Comparison of ENCODE assay signal across 20 cellular contexts in genomic region chr4:94665500-94666398, GRCh38.
A peak's percentile ranks its signal among the peaks of the same experiment; 100 is the strongest.
DNase-seq lines count a peak whose midpoint lies in the region; ATAC-seq and TF ChIP-seq lines count a peak whose summit lies in the region.
"Had no signal": no experiment of that assay in that cellular context is flagged by ENCODE, and none has a peak within 500 bp of the region (broad histone marks: within the 10 kb centered on the region; RNA-seq: fewer than 3 reads in every experiment).

No MANE protein-coding gene starts in this region.

- in situ Hi-C loops in IMR-90 (cut with MboI; ENCODE audit: low sequenced_read_pairs): no loop called here

- no peak overlapping the region for H3K18ac ChIP-seq in IMR-90 (ENCODE audit: low read depth, low read length)

- peak; percentile 27 for DNase-seq in COR-L47 (lab: John Stamatoyannopoulos, UW)
- DNase-seq in IMR-90: no peak
- peak; percentile 22 for DNase-seq in astrocyte of the hippocampus (ENCODE audit: low read depth, low spot score)
- no peak for DNase-seq in osteoblast (ENCODE audit: insufficient read length, low spot score, missing footprints)
- no peak for DNase-seq in GDM1 (lab: John Stamatoyannopoulos, UW)
- no peak for DNase-seq in NCI-H446 treated with DMSO at 0.1 percent for 48 hours (lab: John Stamatoyannopoulos, UW)
- DNase-seq: activated CD8-positive, alpha-beta memory T cell treated with anti-CD3 and anti-CD28 coated beads, Interleukin-2, amount 50 U/mL, for 48 hours; activated naive CD8-positive, alpha-beta T cell treated with anti-CD3 and anti-CD28 coated beads, Interleukin-2, amount 10 ng/mL, durations not matched to agents 7 days and 5 days; CD4-positive, CD25-positive, alpha-beta regulatory T cell; endodermal cell; HFFc6; Kasumi-1; left cardiac atrium; natural killer cell; NCI-H2107; posterior cingulate gyrus; SK-N-SH; upper lobe of right lung had no signal

- H3K23ac ChIP-seq in IMR-90 (ENCODE audit: low read depth, low read length): no peak overlapping the region

- H3K27me3 ChIP-seq in IMR-90 (ENCODE audit: control insufficient read depth, insufficient read depth, low read length) (no peaks in the 10 kb centered on the region), osteoblast (ENCODE audit: insufficient read depth, low read length) (no peaks in the 10 kb centered on the region)
- H3K27me3 ChIP-seq: upper lobe of right lung had no signal

- no peak for TF ChIP-seq POLR2A in IMR-90 (IDR thresholded peaks at IDR 0.05; ENCODE audit: low read depth, low read length)

- no peak overlapping the region for H2BK120ac ChIP-seq in IMR-90 (ENCODE audit: low read depth, low read length)

- H2BK15ac ChIP-seq in IMR-90 (ENCODE audit: low read depth, low read length): no peak overlapping the region

- no peak overlapping the region for H3K4me2 ChIP-seq in IMR-90 (ENCODE audit: low read depth, low read length)
- H3K4me2 ChIP-seq in osteoblast (ENCODE audit: insufficient read depth, low read length): no peak overlapping the region
- H3K4me2 ChIP-seq: SK-N-SH had no signal

- H3K4me1 ChIP-seq in IMR-90 (ENCODE audit: control insufficient read depth, insufficient read depth, low read length): no peaks in the 10 kb centered on the region
- peaks cover 9% of the 10 kb centered on the region for H3K4me1 ChIP-seq in osteoblast (ENCODE audit: insufficient read depth, low read length)
- H3K4me1 ChIP-seq: upper lobe of right lung had no signal

- no peak overlapping the region for H4K5ac ChIP-seq in IMR-90 (ENCODE audit: low read depth, low read length)

- peaks cover 1% of the 10 kb centered on the region; the same call in 1 of the 2 replicates for H3K36me3 ChIP-seq in IMR-90 (ENCODE audit: control insufficient read depth, insufficient read depth, low read length)
- peaks cover 57% of the 10 kb centered on the region for H3K36me3 ChIP-seq in osteoblast (ENCODE audit: insufficient read depth, low read length)

- H3K14ac ChIP-seq in IMR-90 (replicated peaks; ENCODE audit: low read depth, low read length): no peak overlapping the region

- no peak overlapping the region for H3K9ac ChIP-seq in IMR-90 (ENCODE audit: low read depth, low read length)
- H3K9ac ChIP-seq: SK-N-SH had no signal

- H2BK20ac ChIP-seq in IMR-90 (ENCODE audit: low read depth, low read length): no peak overlapping the region

- H3K27ac ChIP-seq in IMR-90 (ENCODE audit: insufficient read depth, low read length) (no peak overlapping the region), osteoblast (ENCODE audit: low read depth, low read length) (peak overlapping the region; percentile 15)
- H3K27ac ChIP-seq: RWPE1, upper lobe of right lung had no signal

- CTCF ChIA-PET in IMR-90 (lab: Yijun Ruan, JAX): no interaction called here

- intact Hi-C loops in IMR-90 (cut with micrococcal nuclease): no loop called here

- H2BK5ac ChIP-seq in IMR-90 (ENCODE audit: low read depth, low read length, poor library complexity, severe bottlenecking): no peak overlapping the region

- no peak overlapping the region for H3K56ac ChIP-seq in IMR-90 (ENCODE audit: extremely low read depth, insufficient read depth, low read length)

- no peak for TF ChIP-seq RAD21 in IMR-90 (IDR thresholded peaks at IDR 0.05; ENCODE audit: low read length)

- H3K9me3 ChIP-seq in IMR-90 (ENCODE audit: control insufficient read depth, insufficient read depth, low read length): no peaks in the 10 kb centered on the region
- no peaks in the 10 kb centered on the region for H3K9me3 ChIP-seq in osteoblast (ENCODE audit: low read depth, low read length)
- H3K9me3 ChIP-seq: SK-N-SH, upper lobe of right lung had no signal

- H3K4ac ChIP-seq in IMR-90 (ENCODE audit: low read depth, low read length): no peak overlapping the region

- no peak overlapping the region for H3K4me3 ChIP-seq in IMR-90 (ENCODE audit: insufficient read depth, low read depth, low read length)
- no peak overlapping the region for H3K4me3 ChIP-seq in osteoblast (ENCODE audit: insufficient read depth, low read length)
- H3K4me3 ChIP-seq: upper lobe of right lung had no signal

- no peak overlapping the region for H2AFZ ChIP-seq in IMR-90 (replicated peaks; ENCODE audit: low read length, poor library complexity)
- H2AFZ ChIP-seq in osteoblast (ENCODE audit: low read length): no peak overlapping the region

- no peaks in the 10 kb centered on the region for H3K79me2 ChIP-seq in osteoblast (ENCODE audit: insufficient read depth, low read length)

- H4K20me1 ChIP-seq in IMR-90 (ENCODE audit: insufficient read depth, low read length): no peaks in the 10 kb centered on the region
- H4K20me1 ChIP-seq in osteoblast (ENCODE audit: insufficient read depth, low read length): no peaks in the 10 kb centered on the region

- ATAC-seq in IMR-90 (ENCODE audit: low read depth): no peak
- ATAC-seq in HG02840 (IDR thresholded peaks at IDR 0.05; ENCODE audit: low FRiP score, unreplicated experiment): no peak
- ATAC-seq: left cardiac atrium, natural killer cell, upper lobe of right lung had no signal

- peaks cover 2 to 5% of the 10 kb centered on the region in 2 experiments; a peak in 2 of 4 replicates for H3K79me1 ChIP-seq in IMR-90 (ENCODE audit: low read depth in 1 of 2, low read length in 2 of 2)

- H2AK5ac ChIP-seq in IMR-90 (ENCODE audit: low read depth, low read length): no peak overlapping the region

- TF ChIP-seq CTCF in IMR-90 (conservative IDR thresholded peaks at IDR 0.05; ENCODE audit: low read depth, low read length) (no peak), osteoblast (IDR thresholded peaks at IDR 0.05; ENCODE audit: extremely low read depth, low read depth, low read length) (no peak)

- no CpG with 5 or more reads among the region's 3 CpGs for WGBS in IMR-90 (ENCODE audit: extremely low coverage in 2 of 2, insufficient read length in 1 of 2), 2 experiments

- no peak overlapping the region for H4K91ac ChIP-seq in IMR-90 (ENCODE audit: insufficient read depth, low read depth, low read length)

- no peaks in the 10 kb centered on the region for H3K9me1 ChIP-seq in IMR-90 (ENCODE audit: insufficient read depth, low read length)

- dilution Hi-C loops in IMR-90 (cut with HindIII; ENCODE audit: low sequenced_read_pairs, unreplicated experiment): no loop called here

- POLR2A ChIA-PET in IMR-90 (lab: Charles Lee; ENCODE audit: unreplicated experiment): no interaction called here

- BruUV-seq in IMR-90 (replicated peaks; lab: Mats Ljungman, UMichigan): TSS peak; percentile 53

- no peak overlapping the region for H2AK9ac ChIP-seq in IMR-90 (replicated peaks; ENCODE audit: low read depth, low read length, poor library complexity)

- no peak overlapping the region for H4K8ac ChIP-seq in IMR-90 (ENCODE audit: low read depth in 2 of 2, low read length in 2 of 2)

TF ChIP-seq in IMR-90, 13 proteins besides CTCF, POLR2A, EP300 and RAD21:
- TF ChIP-seq, protein P1, sequence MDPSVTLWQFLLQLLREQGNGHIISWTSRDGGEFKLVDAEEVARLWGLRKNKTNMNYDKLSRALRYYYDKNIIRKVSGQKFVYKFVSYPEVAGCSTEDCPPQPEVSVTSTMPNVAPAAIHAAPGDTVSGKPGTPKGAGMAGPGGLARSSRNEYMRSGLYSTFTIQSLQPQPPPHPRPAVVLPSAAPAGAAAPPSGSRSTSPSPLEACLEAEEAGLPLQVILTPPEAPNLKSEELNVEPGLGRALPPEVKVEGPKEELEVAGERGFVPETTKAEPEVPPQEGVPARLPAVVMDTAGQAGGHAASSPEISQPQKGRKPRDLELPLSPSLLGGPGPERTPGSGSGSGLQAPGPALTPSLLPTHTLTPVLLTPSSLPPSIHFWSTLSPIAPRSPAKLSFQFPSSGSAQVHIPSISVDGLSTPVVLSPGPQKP (IDR thresholded peaks at IDR 0.05; ENCODE audit: borderline replicate concordance, low read depth, low read length): no peak
- no peak for TF ChIP-seq USF2 (IDR thresholded peaks at IDR 0.05; ENCODE audit: low read depth, low read length)

Comparison
In these comparisons a context has a peak if more than half of its experiments do, and no peak if none do; other contexts are left out.
1. DNase-seq: peak in COR-L47 (single experiment) and astrocyte of the hippocampus (single experiment); none in IMR-90 (single experiment), osteoblast (single experiment), GDM1 (single experiment) and NCI-H446 treated with DMSO at 0.1 percent for 48 hours (single experiment).